Comparison of ENCODE assay signal across 10 cellular contexts in the genomic region with DNA sequence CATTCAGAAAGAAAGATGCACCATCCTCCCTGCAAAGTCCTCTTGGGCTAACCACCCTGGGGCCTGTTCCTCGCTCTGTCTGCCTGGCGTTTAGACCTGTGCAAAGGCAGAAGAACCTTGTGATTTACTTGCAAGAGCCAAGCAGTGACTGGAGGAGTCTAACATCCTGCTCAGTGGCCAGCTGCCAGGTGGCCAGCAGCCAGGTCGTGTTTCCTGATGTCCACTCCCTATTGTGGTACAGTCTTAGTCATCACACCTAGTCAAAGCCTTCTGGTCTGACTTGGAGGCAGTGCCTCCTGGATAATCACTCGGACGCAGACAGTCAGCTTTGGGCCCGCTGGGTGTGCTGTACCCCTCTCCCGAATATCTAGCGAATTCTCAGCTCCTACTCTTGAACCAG.
A peak's percentile ranks its signal among the peaks of the same experiment; 100 is the strongest.
DNase-seq lines count a peak whose midpoint lies in the region; ATAC-seq, FAIRE-seq and TF ChIP-seq lines count a peak whose summit lies in the region.
"Had no signal": no experiment of that assay in that cellular context is flagged by ENCODE, and none has a peak within 500 bp of the region (broad histone marks: within the 10 kb centered on the region; RNA-seq: fewer than 3 reads in every experiment).

No MANE protein-coding gene starts in this region.

- no peaks in the 10 kb centered on the region for H3K79me2 ChIP-seq in astrocyte (ENCODE audit: insufficient read depth, low read length)

- no peak overlapping the region for H2AFZ ChIP-seq in astrocyte (ENCODE audit: low read depth, low read length)

- H3K27ac Mint-ChIP-seq in astrocyte (ENCODE audit: unreplicated experiment) = no peak overlapping the region

- peaks cover 21% of the 10 kb centered on the region for H3K4me1 Mint-ChIP-seq in astrocyte (ENCODE audit: low read depth, unreplicated experiment)

- peak overlapping the region; percentile 30 for H3K4me2 ChIP-seq in astrocyte (ENCODE audit: low read length)

- peaks cover 6% of the 10 kb centered on the region for H3K27me3 Mint-ChIP-seq in astrocyte (ENCODE audit: low read depth, unreplicated experiment)

- H3K27me3 ChIP-seq in astrocyte (ENCODE audit: insufficient read depth, low read length) = peaks cover 2% of the 10 kb centered on the region
- H3K27me3 ChIP-seq in uterus = no peaks in the 10 kb centered on the region
- H3K27me3 ChIP-seq in A673 (replicated peaks; ENCODE audit: insufficient read depth, low read depth, low read length, poor library complexity) = no peaks in the 10 kb centered on the region
- H3K27me3 ChIP-seq: SJSA1 had no signal

- no peaks in the 10 kb centered on the region for H3K36me3 ChIP-seq in astrocyte (ENCODE audit: insufficient read depth, low read length)
- H3K36me3 ChIP-seq in uterus = no peaks in the 10 kb centered on the region
- no peaks in the 10 kb centered on the region for H3K36me3 ChIP-seq in A673 (ENCODE audit: insufficient read depth, low read length, poor library complexity, severe bottlenecking)
- H3K36me3 ChIP-seq: SJSA1 had no signal

- TF ChIP-seq POLR2A in uterus (IDR thresholded peaks at IDR 0.05) = no peak

- H3K4me3 ChIP-seq in astrocyte (ENCODE audit: insufficient read depth, low read depth, low read length) (no peak overlapping the region), uterus (no peak overlapping the region), A673 (ENCODE audit: low read depth, low read length, poor library complexity, severe bottlenecking) (no peak overlapping the region)
- H3K4me3 ChIP-seq: SJSA1 had no signal

- H3K9me3 ChIP-seq in astrocyte (ENCODE audit: insufficient read depth, low read depth, low read length) (no peaks in the 10 kb centered on the region), uterus (no peaks in the 10 kb centered on the region), A673 (ENCODE audit: low read depth, low read length, poor library complexity, severe bottlenecking) (no peaks in the 10 kb centered on the region)
- H3K9me3 ChIP-seq: SJSA1 had no signal

- BruUV-seq in A673 (replicated peaks; lab: Mats Ljungman, UMichigan) = no TSS peak

- H3K9ac ChIP-seq in astrocyte (ENCODE audit: low read length) = no peak overlapping the region

- POLR2A ChIA-PET in A673 (lab: Charles Lee; ENCODE audit: low non-redundant PET) = no interaction called here

- H3K27ac ChIP-seq in astrocyte (ENCODE audit: low read depth, low read length) (no peak overlapping the region), uterus (peak overlapping the region in 1 of 2 donors; percentile 29), A673 (ENCODE audit: low read depth, low read length, poor library complexity, severe bottlenecking) (no peak overlapping the region)
- H3K27ac ChIP-seq: SJSA1 had no signal

- DNase-seq in Right ventricle myocardium superior = peak; percentile 81
- no peak for DNase-seq in Right ventricle myocardium inferior (ENCODE audit: missing footprints)
- DNase-seq in astrocyte (ENCODE audit: low read depth) = peak; percentile 94
- DNase-seq in iris pigment epithelial cell (ENCODE audit: low read depth) = peak; percentile 96
- peak; percentile 77 to 91 for DNase-seq in uterus
- no peak for DNase-seq in NCI-H2171 (lab: John Stamatoyannopoulos, UW)
- no peak for DNase-seq in A673 (ENCODE audit: low spot score)

- H3K36me3 Mint-ChIP-seq in astrocyte (ENCODE audit: low read depth, unreplicated experiment) = no peaks in the 10 kb centered on the region

- intact Hi-C loops in Right ventricle myocardium superior (cut with DNase I) = no loop called here
- intact Hi-C loops in Right ventricle myocardium inferior (cut with DNase I) = loop anchor here (10.0 kb wide), 1 partner anchor 753 kb away; a partner anchor contains a TSS
- intact Hi-C loops in uterus (cut with DNase I; ENCODE audit: low total_unique reads) = no loop called here
- intact Hi-C loops in A673 (cut with micrococcal nuclease; ENCODE audit: unreplicated experiment) = loop anchor here (5.0 kb wide), 2 partner anchors 801 to 1636 kb away; a partner anchor contains a TSS

- FAIRE-seq in astrocyte (lab: Jason Lieb, UNC) = no peak

- no peaks in the 10 kb centered on the region for H4K20me1 ChIP-seq in astrocyte (ENCODE audit: insufficient read depth, low read length)

- CTCF ChIA-PET in A673 (lab: Charles Lee) = no interaction called here

- ATAC-seq in Right ventricle myocardium superior (ENCODE audit: poor library complexity) (no peak), Right ventricle myocardium inferior (no peak), HG03108 (IDR thresholded peaks at IDR 0.05; ENCODE audit: unreplicated experiment) (no peak)
- ATAC-seq: left lobe of liver had no signal

- TF ChIP-seq CTCF in astrocyte (IDR thresholded peaks at IDR 0.05; ENCODE audit: insufficient read depth, low read depth, low read length) = no peak
- no peak for TF ChIP-seq CTCF in uterus (IDR thresholded peaks at IDR 0.05)
- no peak for TF ChIP-seq CTCF in A673 (conservative IDR thresholded peaks at IDR 0.05; ENCODE audit: low read depth, low read length)

- H3K9me3 Mint-ChIP-seq in astrocyte (ENCODE audit: unreplicated experiment) = no peaks in the 10 kb centered on the region

- H3K4me3 Mint-ChIP-seq in astrocyte (ENCODE audit: unreplicated experiment) = no peak overlapping the region

- peaks cover 15% of the 10 kb centered on the region for H3K4me1 ChIP-seq in astrocyte (ENCODE audit: insufficient read depth, low read length)
- H3K4me1 ChIP-seq in uterus = no peaks in the 10 kb centered on the region
- peaks cover 24% of the 10 kb centered on the region for H3K4me1 ChIP-seq in A673 (ENCODE audit: insufficient read depth, low read length, poor library complexity, severe bottlenecking)

Comparison
In these comparisons a context has a peak if more than half of its experiments do, and no peak if none do; other contexts are left out.
1. DNase-seq: peak in Right ventricle myocardium superior (single experiment), astrocyte (single experiment), iris pigment epithelial cell (single experiment) and uterus (2 of 2); none in Right ventricle myocardium inferior (single experiment), NCI-H2171 (single experiment) and A673 (single experiment).
2. intact Hi-C loops: an anchor here in Right ventricle myocardium inferior (10.0 kb wide) and A673 (5.0 kb wide); none called in Right ventricle myocardium superior and uterus.